17 cellular contexts compared by ENCODE assay signal in genomic region chr1:185066181-185066580, GRCh38. TPM values are rescaled to one million over a fixed set of nuclear protein-coding genes. Genes with fewer than 3 reads are reported as not detected.
DNase-seq lines count a peak whose midpoint lies in the region; TF ChIP-seq lines count a peak whose summit lies in the region.
"Had no signal": no experiment of that assay in that cellular context is flagged by ENCODE, and none has a peak within 500 bp of the region (broad histone marks: within the 10 kb centered on the region; RNA-seq: fewer than 3 reads in every experiment).

No MANE protein-coding gene starts in this region.

- CTCF ChIA-PET in HEK293 (lab: Yijun Ruan, JAX) = interaction anchor here (0.6 to 1.2 kb wide), 2 partner anchors 22 to 104 kb away, joined by 4 read pairs; no protein-coding TSS in a partner anchor

- no peaks in the 10 kb centered on the region; the same call in 1 of the 2 replicates for H3K4me1 ChIP-seq in HEK293 (ENCODE audit: control insufficient read depth, insufficient read depth, low read length)
- H3K4me1 ChIP-seq: A549, Caco-2 had no signal

- H3K27ac Mint-ChIP-seq in dendritic cell treated with granulocyte-macrophage colony-stimulating factor and Interleukin-4, amounts not matched to agents 40 ng/mL and 50 ng/mL, for 4 days = peak overlapping the region; percentile 26
- H3K27ac Mint-ChIP-seq: B cell had no signal

- H3K27ac ChIP-seq in HEK293 (ENCODE audit: extremely low read depth, low read depth, low read length) (no peak overlapping the region), coronary artery (no peak overlapping the region)
- H3K27ac ChIP-seq: A549, KMS-11 had no signal

- TF ChIP-seq CTCF in HEK293 (tag by site-specific recombination; IDR thresholded peaks at IDR 0.05) = no peak
- no peak for TF ChIP-seq CTCF in coronary artery (IDR thresholded peaks at IDR 0.05)

- in situ Hi-C loops in Caki2 (cut with HindIII; ENCODE audit: low pct_unique_long_range_greater_than_20kb, low sequenced_read_pairs) = no loop called here

- H3K4me1 Mint-ChIP-seq in dendritic cell treated with granulocyte-macrophage colony-stimulating factor and Interleukin-4, amounts not matched to agents 40 ng/mL and 50 ng/mL, for 4 days (ENCODE audit: low read depth) = peaks cover 51% of the 10 kb centered on the region

- no peaks in the 10 kb centered on the region for H3K27me3 Mint-ChIP-seq in dendritic cell treated with granulocyte-macrophage colony-stimulating factor and Interleukin-4, amounts not matched to agents 40 ng/mL and 50 ng/mL, for 4 days
- H3K27me3 Mint-ChIP-seq: B cell, T-cell had no signal

- POLR2A ChIA-PET in HEK293 (lab: Yijun Ruan, JAX) = interaction anchor here (0.5 kb wide), 1 partner anchor 19 kb away, joined by 3 read pairs; no protein-coding TSS in a partner anchor

- no peaks in the 10 kb centered on the region for H3K36me3 ChIP-seq in HEK293 (ENCODE audit: control insufficient read depth in 2 of 2, insufficient read depth in 1 of 2, low read length in 2 of 2)
- H3K36me3 ChIP-seq: HAP-1 had no signal

- H3K4me3 ChIP-seq in HEK293 (ENCODE audit: low read depth, low read length) (no peak overlapping the region), coronary artery (no peak overlapping the region)
- H3K4me3 ChIP-seq: A549, HAP-1 had no signal

- H3K4me3 Mint-ChIP-seq in dendritic cell treated with granulocyte-macrophage colony-stimulating factor and Interleukin-4, amounts not matched to agents 40 ng/mL and 50 ng/mL, for 4 days = no peak overlapping the region
- H3K4me3 Mint-ChIP-seq: B cell, T-cell had no signal

- H3K9me3 Mint-ChIP-seq in dendritic cell treated with granulocyte-macrophage colony-stimulating factor and Interleukin-4, amounts not matched to agents 40 ng/mL and 50 ng/mL, for 4 days = no peaks in the 10 kb centered on the region
- H3K9me3 Mint-ChIP-seq: T-cell had no signal

- intact Hi-C loops in dendritic cell treated with granulocyte-macrophage colony-stimulating factor and Interleukin-4, amounts not matched to agents 40 ng/mL and 50 ng/mL, for 4 days (cut with micrococcal nuclease) = no loop called here

- DNase-seq in Caki2 (ENCODE audit: low read depth) = peak; percentile 27
- peak; percentile 77 for DNase-seq in renal cortical epithelial cell (ENCODE audit: low read depth)
- no peak for DNase-seq in SW 1271 (lab: John Stamatoyannopoulos, UW)
- DNase-seq in ureter (ENCODE audit: low spot score) = no peak
- no peak for DNase-seq in coronary artery (ENCODE audit: low spot score)
- DNase-seq: Caco-2, NCI-H1105 treated with DMSO at 0.1 percent for 48 hours, NCI-H1694, NCI-H2171, NCI-H524 treated with DMSO at 0.1 percent for 48 hours, T-cell had no signal

- no peaks in the 10 kb centered on the region for H3K9me3 ChIP-seq in HEK293 (ENCODE audit: control insufficient read depth, insufficient read depth, low read depth, low read length)
- H3K9me3 ChIP-seq: A549, Caco-2, HAP-1 had no signal

- peaks cover 18% of the 10 kb centered on the region for H3K36me3 Mint-ChIP-seq in dendritic cell treated with granulocyte-macrophage colony-stimulating factor and Interleukin-4, amounts not matched to agents 40 ng/mL and 50 ng/mL, for 4 days (ENCODE audit: low read depth)

TF ChIP-seq in HEK293, 187 proteins besides CTCF, POLR2A, EP300 and RAD21:
- 0 out of 2 replicates have a peak, but pooled peaks have one; percentile 22 for TF ChIP-seq ZNF133 (tag by site-specific recombination; IDR thresholded peaks at IDR 0.05)
- TF ChIP-seq ZNF510 (tag by site-specific recombination; IDR thresholded peaks at IDR 0.05; ENCODE audit: insufficient replicate concordance) = no peak
TF ChIP-seq in HEK293: peak in this region for 1.

RNA-seq across cellular contexts. Expression of gene RNF2, which starts 20.8 kb away (rescaled TPM):
- total RNA-seq in Caki2 (2014; rRNA removed; shearing (Covaris generic); ENCODE audit: low replicate concordance) = 26.3 and 29.4 TPM in 2 replicates
- 31.3 and 80.4 TPM in 2 replicates for total RNA-seq in renal cortical epithelial cell
- total RNA-seq in ureter = 34.6 TPM

Comparison
In these comparisons a context has a peak if more than half of its experiments do, and no peak if none do; other contexts are left out.
1. DNase-seq: peak in Caki2 (single experiment) and renal cortical epithelial cell (single experiment); none in SW 1271 (0 of 2), ureter (single experiment) and coronary artery (single experiment).